ENCODE assay signal across 25 cellular contexts in genomic region chr6:139486476-139486799, GRCh38.
DNase-seq lines count a peak whose midpoint lies in the region; ATAC-seq and TF ChIP-seq lines count a peak whose summit lies in the region.
"Had no signal": no experiment of that assay in that cellular context is flagged by ENCODE, and none has a peak within 500 bp of the region (broad histone marks: within the 10 kb centered on the region; RNA-seq: fewer than 3 reads in every experiment).

No MANE protein-coding gene starts in this region.

- H3K79me2 ChIP-seq in parathyroid adenoma, result no peaks in the 10 kb centered on the region

- H3K27me3 ChIP-seq in body of pancreas (no peaks in the 10 kb centered on the region), right lobe of liver (no peaks in the 10 kb centered on the region), parathyroid adenoma (ENCODE audit: control insufficient read depth, insufficient read depth, low read length) (no peaks in the 10 kb centered on the region)
- H3K27me3 ChIP-seq: MG63 had no signal

- no peak for TF ChIP-seq POLR2A in body of pancreas (IDR thresholded peaks at IDR 0.05)
- no peak for TF ChIP-seq POLR2A in right lobe of liver (IDR thresholded peaks at IDR 0.05)

- no peak for DNase-seq in body of pancreas
- DNase-seq in right lobe of liver, result no peak
- DNase-seq in endothelial cell (ENCODE audit: low spot score), result no peak
- no peak for DNase-seq in hepatic stellate cell (ENCODE audit: low spot score)
- DNase-seq in NCI-H2196 (lab: John Stamatoyannopoulos, UW; ENCODE audit: unreplicated experiment), result no peak
- DNase-seq in SHP77 treated with DMSO at 0.1 percent for 48 hours (lab: John Stamatoyannopoulos, UW), result no peak
- DNase-seq: ACHN, C1 segment of cervical spinal cord, DMS79 treated with DMSO at 0.1 percent for 48 hours, Kasumi-1, MG63, NCI-H1048, NCI-H1436 treated with DMSO at 0.1 percent for 48 hours, NCI-H2029 treated with DMSO at 0.1 percent for 48 hours, NCI-H2171, NCI-H446, NCI-H69, OCI-M1, Right ventricle myocardium superior, SK-N-SH had no signal

- peak; percentile 74 for ATAC-seq in GM18868 (IDR thresholded peaks at IDR 0.05; ENCODE audit: unreplicated experiment)
- no peak for ATAC-seq in body of pancreas
- peak in 1 of 4 donors; percentile 1 for ATAC-seq in right lobe of liver

- H3K36me3 ChIP-seq in body of pancreas (replicated peaks in 1 of 2; ENCODE audit: insufficient read depth in 1 of 2, low read depth in 2 of 2), result no peaks in the 10 kb centered on the region
- no peaks in the 10 kb centered on the region for H3K36me3 ChIP-seq in right lobe of liver
- H3K36me3 ChIP-seq in parathyroid adenoma (ENCODE audit: control insufficient read depth, insufficient read depth, low read length), result no peaks in the 10 kb centered on the region
- H3K36me3 ChIP-seq: HAP-1, MG63 had no signal

- H3K4me1 ChIP-seq in body of pancreas (peaks cover 20% of the 10 kb centered on the region), right lobe of liver (peaks cover 0 to 36% (median 8%) of the 10 kb centered on the region in 4 donors), parathyroid adenoma (peaks cover 13% of the 10 kb centered on the region)

- no peak overlapping the region for H3K9ac ChIP-seq in parathyroid adenoma
- H3K9ac ChIP-seq: SK-N-SH had no signal

- no peak overlapping the region for H3K4me2 ChIP-seq in parathyroid adenoma (ENCODE audit: low read length)
- H3K4me2 ChIP-seq: SK-N-SH had no signal

- peak overlapping the region in 3 of 4 donors; percentile 41 to 56 (median 51) for H3K27ac ChIP-seq in body of pancreas
- H3K27ac ChIP-seq in right lobe of liver, result peak overlapping the region; percentile 25 to 90 (median 81)
- no peak overlapping the region for H3K27ac ChIP-seq in parathyroid adenoma
- H3K27ac ChIP-seq: HL-60 had no signal

- H3K9me3 Mint-ChIP-seq in endothelial cell (ENCODE audit: unreplicated experiment), result no peaks in the 10 kb centered on the region
- H3K9me3 Mint-ChIP-seq: IgD-negative memory B cell had no signal

- peaks cover 19% of the 10 kb centered on the region for H3K4me1 Mint-ChIP-seq in endothelial cell (ENCODE audit: unreplicated experiment)

- intact Hi-C loops in body of pancreas (cut with DNase I), result no loop called here
- intact Hi-C loops in right lobe of liver (cut with DNase I), result no loop called here

- H3K4me3 Mint-ChIP-seq in endothelial cell (ENCODE audit: unreplicated experiment), result no peak overlapping the region
- H3K4me3 Mint-ChIP-seq: IgD-negative memory B cell had no signal

- no peak for TF ChIP-seq CTCF in body of pancreas (IDR thresholded peaks at IDR 0.05)
- TF ChIP-seq CTCF in right lobe of liver (IDR thresholded peaks at IDR 0.05), result no peak
- no peak for TF ChIP-seq CTCF in parathyroid adenoma (IDR thresholded peaks at IDR 0.05)
- TF ChIP-seq CTCF in endothelial cell (IDR thresholded peaks at IDR 0.05; ENCODE audit: unreplicated experiment), result no peak

- H3K9me3 ChIP-seq in body of pancreas, result no peaks in the 10 kb centered on the region
- no peaks in the 10 kb centered on the region for H3K9me3 ChIP-seq in right lobe of liver
- no peaks in the 10 kb centered on the region for H3K9me3 ChIP-seq in parathyroid adenoma (ENCODE audit: control insufficient read depth, low read length)
- H3K9me3 ChIP-seq: HAP-1, MG63, SK-N-SH had no signal

- H3K4me3 ChIP-seq in body of pancreas, result no peak overlapping the region
- no peak overlapping the region for H3K4me3 ChIP-seq in right lobe of liver
- no peak overlapping the region for H3K4me3 ChIP-seq in parathyroid adenoma (ENCODE audit: low read depth, low read length)
- H3K4me3 ChIP-seq: HAP-1, MG63 had no signal

- H3K27ac Mint-ChIP-seq in endothelial cell (ENCODE audit: unreplicated experiment), result no peak overlapping the region
- H3K27ac Mint-ChIP-seq: IgD-negative memory B cell had no signal

- H3K36me3 Mint-ChIP-seq in endothelial cell (ENCODE audit: low read depth, unreplicated experiment), result no peaks in the 10 kb centered on the region

- peak overlapping the region; percentile 65 for H2AFZ ChIP-seq in parathyroid adenoma

- H3K27me3 Mint-ChIP-seq in endothelial cell (ENCODE audit: unreplicated experiment), result no peaks in the 10 kb centered on the region
- H3K27me3 Mint-ChIP-seq: IgD-negative memory B cell had no signal
